ENCODE assay signal across 6 cellular contexts in genomic region chr3:82382831-82383230, GRCh38.
"Had no signal": no experiment of that assay in that cellular context is flagged by ENCODE, and none has a peak within 500 bp of the region (broad histone marks: within the 10 kb centered on the region; RNA-seq: fewer than 3 reads in every experiment).

No MANE protein-coding gene starts in this region.

- DNase-seq: IMR-90, KBM-7, KG1 had no signal

- H3K4me3 ChIP-seq: K562 had no signal

- H3K27ac ChIP-seq: HL-60, KMS-11 had no signal
